Comparison of ENCODE assay signal across 8 cellular contexts in the genomic region with DNA sequence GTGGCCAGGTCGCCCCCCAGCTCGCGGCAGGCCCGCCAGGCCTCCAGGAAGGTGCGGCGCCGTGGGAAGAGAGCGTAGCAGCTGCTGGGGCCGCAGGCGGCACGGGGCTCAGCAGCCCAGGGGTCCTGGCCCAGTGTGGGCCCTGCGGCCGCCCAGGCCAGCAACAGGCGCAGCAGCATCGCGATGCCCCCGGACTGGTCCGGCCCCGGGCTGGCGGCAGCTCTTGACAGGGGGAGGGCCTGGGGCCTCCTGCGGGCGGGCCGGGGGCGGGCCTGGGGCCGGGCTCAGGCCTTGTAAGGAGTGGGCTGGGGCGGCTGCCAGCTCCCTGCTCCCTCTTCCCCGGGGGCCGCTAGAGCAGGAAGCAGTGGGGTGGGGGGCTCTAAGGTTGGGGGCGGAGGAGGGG. TPM values are rescaled to one million over a fixed set of nuclear protein-coding genes. Genes with fewer than 3 reads are reported as not detected.
DNase-seq lines count a peak whose midpoint lies in the region; ATAC-seq and TF ChIP-seq lines count a peak whose summit lies in the region.

A gene with protein sequence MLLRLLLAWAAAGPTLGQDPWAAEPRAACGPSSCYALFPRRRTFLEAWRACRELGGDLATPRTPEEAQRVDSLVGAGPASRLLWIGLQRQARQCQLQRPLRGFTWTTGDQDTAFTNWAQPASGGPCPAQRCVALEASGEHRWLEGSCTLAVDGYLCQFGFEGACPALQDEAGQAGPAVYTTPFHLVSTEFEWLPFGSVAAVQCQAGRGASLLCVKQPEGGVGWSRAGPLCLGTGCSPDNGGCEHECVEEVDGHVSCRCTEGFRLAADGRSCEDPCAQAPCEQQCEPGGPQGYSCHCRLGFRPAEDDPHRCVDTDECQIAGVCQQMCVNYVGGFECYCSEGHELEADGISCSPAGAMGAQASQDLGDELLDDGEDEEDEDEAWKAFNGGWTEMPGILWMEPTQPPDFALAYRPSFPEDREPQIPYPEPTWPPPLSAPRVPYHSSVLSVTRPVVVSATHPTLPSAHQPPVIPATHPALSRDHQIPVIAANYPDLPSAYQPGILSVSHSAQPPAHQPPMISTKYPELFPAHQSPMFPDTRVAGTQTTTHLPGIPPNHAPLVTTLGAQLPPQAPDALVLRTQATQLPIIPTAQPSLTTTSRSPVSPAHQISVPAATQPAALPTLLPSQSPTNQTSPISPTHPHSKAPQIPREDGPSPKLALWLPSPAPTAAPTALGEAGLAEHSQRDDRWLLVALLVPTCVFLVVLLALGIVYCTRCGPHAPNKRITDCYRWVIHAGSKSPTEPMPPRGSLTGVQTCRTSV (minus strand): TSS at position 196 of the 403 bp plus-strand sequence. CDS start 17 bp downstream, at position 179.

- WGBS in hepatocyte (ENCODE audit: low lambda C conversion rate, missing lambda C conversion rate) = 35% methylated on average over 10 of the region's 29 CpGs
- 20% methylated on average over 25 of the region's 29 CpGs for WGBS in smooth muscle cell (ENCODE audit: low lambda C conversion rate)

- CTCF ChIA-PET in Calu3 (lab: Charles Lee) = interaction anchor here (0.6 to 0.9 kb wide), 2 partner anchors 23 to 122 kb away, joined by 3 to 4 read pairs; a partner anchor contains a TSS

- H4K20me1 ChIP-seq in hepatocyte (ENCODE audit: insufficient read depth, poor library complexity, severe bottlenecking) = no peaks in the 10 kb centered on the region
- H4K20me1 ChIP-seq in smooth muscle cell (ENCODE audit: low read depth) = peaks cover 4% of the 10 kb centered on the region

- H3K9me3 Mint-ChIP-seq in activated naive CD8-positive, alpha-beta T cell treated with anti-CD3 and anti-CD28 coated beads for 36 hours = peaks cover 17% of the 10 kb centered on the region
- H3K9me3 Mint-ChIP-seq in Calu3 (ENCODE audit: low read depth, unreplicated experiment) = peaks cover 6% of the 10 kb centered on the region

- TF ChIP-seq CTCF in hepatocyte (IDR thresholded peaks at IDR 0.05; ENCODE audit: poor library complexity) (no peak), smooth muscle cell (IDR thresholded peaks at IDR 0.05; ENCODE audit: borderline replicate concordance, insufficient read depth, poor library complexity, severe bottlenecking) (no peak), Calu3 (IDR thresholded peaks at IDR 0.05; ENCODE audit: unreplicated experiment) (no peak)

- peak within 1 kb of the TSS; percentile 51 for H3K9ac ChIP-seq in smooth muscle cell (ENCODE audit: low read depth)

- H3K79me2 ChIP-seq in hepatocyte (peaks cover 29% of the 10 kb centered on the region), smooth muscle cell (ENCODE audit: low read depth) (peaks cover 28% of the 10 kb centered on the region)

- H2AFZ ChIP-seq in hepatocyte (no peak within 1 kb of the TSS), smooth muscle cell (ENCODE audit: low read depth) (no peak within 1 kb of the TSS)

- no peaks in the 10 kb centered on the region for H3K9me2 ChIP-seq in hepatocyte (replicated peaks; ENCODE audit: insufficient read depth)

- H3K4me1 ChIP-seq in hepatocyte (ENCODE audit: insufficient read depth) = peaks cover 23% of the 10 kb centered on the region
- H3K4me1 ChIP-seq in smooth muscle cell (ENCODE audit: low read depth) = peaks cover 43% of the 10 kb centered on the region

- H3K4me3 ChIP-seq in H7 (ENCODE audit: insufficient read depth, low read depth, low read length) (peak within 1 kb of the TSS; percentile 21; the same call in 1 of the 2 replicates), hepatocyte (peak within 1 kb of the TSS; percentile 19), smooth muscle cell (peak within 1 kb of the TSS; percentile 47)

- no peak for ATAC-seq in HG03139 (IDR thresholded peaks at IDR 0.05; ENCODE audit: unreplicated experiment)
- ATAC-seq in GM18861 (IDR thresholded peaks at IDR 0.05; ENCODE audit: unreplicated experiment) = no peak

- H3K4me2 ChIP-seq in hepatocyte (peak within 1 kb of the TSS; percentile 77), smooth muscle cell (peak within 1 kb of the TSS; percentile 88)

- peak within 1 kb of the TSS; percentile 98 for H3K27ac Mint-ChIP-seq in activated naive CD8-positive, alpha-beta T cell treated with anti-CD3 and anti-CD28 coated beads for 36 hours
- no peak within 1 kb of the TSS for H3K27ac Mint-ChIP-seq in Calu3 (ENCODE audit: unreplicated experiment)

- H3K27ac ChIP-seq in hepatocyte (peak within 1 kb of the TSS; percentile 97), smooth muscle cell (ENCODE audit: low read depth) (peak within 1 kb of the TSS; percentile 97)

- peaks cover 32% of the 10 kb centered on the region for H3F3A ChIP-seq in smooth muscle cell (ENCODE audit: low read depth)

- no peaks in the 10 kb centered on the region for H3K27me3 Mint-ChIP-seq in activated naive CD8-positive, alpha-beta T cell treated with anti-CD3 and anti-CD28 coated beads for 36 hours
- H3K27me3 Mint-ChIP-seq in Calu3 (ENCODE audit: unreplicated experiment) = peaks cover 46% of the 10 kb centered on the region

- intact Hi-C loops in Calu3 (cut with micrococcal nuclease; ENCODE audit: unreplicated experiment) = no loop called here

- peak within 1 kb of the TSS; percentile 88 for H3K4me3 Mint-ChIP-seq in activated naive CD8-positive, alpha-beta T cell treated with anti-CD3 and anti-CD28 coated beads for 36 hours
- H3K4me3 Mint-ChIP-seq in Calu3 (ENCODE audit: low read depth, unreplicated experiment) = no peak within 1 kb of the TSS

- H3K4me1 Mint-ChIP-seq in activated naive CD8-positive, alpha-beta T cell treated with anti-CD3 and anti-CD28 coated beads for 36 hours = peaks cover 57% of the 10 kb centered on the region
- peaks cover 4% of the 10 kb centered on the region for H3K4me1 Mint-ChIP-seq in Calu3 (ENCODE audit: low read depth, unreplicated experiment)

- H3K36me3 ChIP-seq in H7 (replicated peaks; ENCODE audit: control insufficient read depth, insufficient read depth, low read length) (no peaks in the 10 kb centered on the region), hepatocyte (replicated peaks; ENCODE audit: insufficient read depth, low read depth) (no peaks in the 10 kb centered on the region), smooth muscle cell (ENCODE audit: low read depth) (no peaks in the 10 kb centered on the region)

- H3K27me3 ChIP-seq in H7 (ENCODE audit: control insufficient read depth, insufficient read depth, low read length) (no peaks in the 10 kb centered on the region), hepatocyte (no peaks in the 10 kb centered on the region), smooth muscle cell (ENCODE audit: low read depth) (no peaks in the 10 kb centered on the region)

- DNase-seq in H7 (peak; percentile 92), hepatocyte (ENCODE audit: low spot score) (peak; percentile 84), smooth muscle cell (lab: John Stamatoyannopoulos, UW; ENCODE audit: unreplicated experiment) (peak; percentile 72), NCI-H187 (lab: John Stamatoyannopoulos, UW) (no peak), Calu3 (no peak)
- DNase-seq in activated naive CD8-positive, alpha-beta T cell treated with anti-CD3 and anti-CD28 coated beads for 36 hours = peak; percentile 36

- no peaks in the 10 kb centered on the region for H3K9me3 ChIP-seq in hepatocyte (ENCODE audit: low read depth)
- no peaks in the 10 kb centered on the region for H3K9me3 ChIP-seq in smooth muscle cell (replicated peaks; ENCODE audit: low read depth)

- H3K36me3 Mint-ChIP-seq in activated naive CD8-positive, alpha-beta T cell treated with anti-CD3 and anti-CD28 coated beads for 36 hours = peaks cover 4% of the 10 kb centered on the region
- peaks cover 21% of the 10 kb centered on the region for H3K36me3 Mint-ChIP-seq in Calu3 (ENCODE audit: insufficient read depth, unreplicated experiment)

- BruUV-seq in Calu3 (replicated peaks; lab: Mats Ljungman, UMichigan) = no TSS peak

RNA-seq across cellular contexts. Expression of the gene that starts here (rescaled TPM):
- total RNA-seq in H7 (2014; rRNA removed; shearing (Covaris generic)) = 0.83 and 1.4 TPM in 2 replicates
- total RNA-seq in activated naive CD8-positive, alpha-beta T cell treated with anti-CD3 and anti-CD28 coated beads for 36 hours = 10 to 100 TPM; 11.0 to 11.9 TPM
- 19.9 and 24.6 TPM in 2 replicates for total RNA-seq in hepatocyte
- 210 and 250 TPM in 2 replicates for polyA plus RNA-seq in hepatocyte
- total RNA-seq in smooth muscle cell = 29.0 and 35.5 TPM in 2 replicates
- 196 and 287 TPM in 2 replicates for polyA plus RNA-seq in smooth muscle cell
- total RNA-seq in Calu3 (2022) = not detected in 2 replicates

Comparison
In these comparisons a context has a peak if more than half of its experiments do, and no peak if none do; other contexts are left out.
1. DNase-seq: peak in H7 (single experiment), activated naive CD8-positive, alpha-beta T cell treated with anti-CD3 and anti-CD28 coated beads for 36 hours (single experiment), hepatocyte (single experiment) and smooth muscle cell (single experiment); none in NCI-H187 (0 of 2) and Calu3 (single experiment).
2. Peak in every context shown above with its lines, with median percentiles within 50 percentile points of each other: H3K4me3 ChIP-seq.